1 cellular context compared by ENCODE assay signal in the genomic region with DNA sequence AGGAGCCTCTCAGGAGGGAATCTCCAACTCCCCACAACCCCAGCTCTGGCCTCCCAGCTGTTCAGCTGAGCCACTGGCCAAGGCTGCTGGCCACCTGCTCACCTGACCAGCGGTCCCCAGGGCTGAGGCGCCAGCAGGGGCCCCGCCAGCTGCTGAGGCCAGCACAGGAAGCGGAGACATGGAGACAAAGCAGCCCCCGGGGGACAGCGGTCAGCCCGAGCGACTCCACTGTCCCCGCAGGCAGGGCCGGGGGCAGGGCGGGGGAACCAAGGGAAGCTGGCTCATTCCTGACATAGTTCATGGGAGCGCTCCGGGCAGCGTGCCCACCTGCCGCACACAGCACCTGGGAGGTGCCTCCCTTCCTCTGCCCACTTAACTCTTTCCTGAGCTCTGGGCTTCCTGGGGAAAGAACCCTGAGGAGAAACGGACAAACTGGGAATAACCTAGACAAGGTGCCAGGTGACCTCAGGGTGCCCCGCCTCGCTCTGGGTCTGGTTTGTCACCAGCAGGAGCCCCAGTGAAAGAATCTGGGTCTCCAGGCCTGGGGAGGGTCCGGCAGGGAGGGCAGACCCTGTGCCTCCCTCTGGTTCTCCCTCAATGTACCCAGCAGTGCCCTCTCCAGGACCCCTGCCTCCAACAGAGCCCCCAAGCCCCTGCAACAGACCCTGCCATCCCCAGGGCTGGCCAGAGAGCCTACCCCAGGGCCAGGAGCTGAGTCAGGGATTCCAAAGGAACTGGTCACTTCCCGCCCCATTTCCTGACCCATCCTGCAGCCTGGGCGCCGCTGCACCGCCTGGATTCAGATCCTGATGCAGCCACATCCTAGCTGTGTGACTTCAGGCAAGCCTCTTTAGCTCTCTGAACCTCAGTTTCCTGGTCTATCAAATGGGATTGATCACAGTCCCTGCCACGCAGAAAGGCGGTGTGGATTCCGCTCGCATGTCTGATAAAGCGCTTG.
TF ChIP-seq lines count a peak whose summit lies in the region.

No MANE protein-coding gene starts in this region.

TF ChIP-seq in HepG2, 621 proteins besides CTCF, POLR2A, EP300 and RAD21 (continued from another document and continues in another):
- TF ChIP-seq ZNF329 (CRISPR knock-in tag; IDR thresholded peaks at IDR 0.05; ENCODE audit: low read depth) (0 out of 2 replicates have a peak, but pooled peaks have one; percentile 48), NFKB2 (CRISPR knock-in tag; IDR thresholded peaks at IDR 0.05; ENCODE audit: borderline replicate concordance) (no peak; the same call in 1 of the 2 replicates), FOSL1 (CRISPR knock-in tag; IDR thresholded peaks at IDR 0.05; ENCODE audit: borderline replicate concordance) (no peak), ARNT (IDR thresholded peaks at IDR 0.05) (no peak), REL (CRISPR knock-in tag; conservative IDR thresholded peaks at IDR 0.05) (no peak), BHLHE40 (IDR thresholded peaks at IDR 0.05; ENCODE audit: low read length) (peak; percentile 41; the same call in 1 of the 2 replicates), ZNF451 (CRISPR knock-in tag; IDR thresholded peaks at IDR 0.05) (no peak), ZNF550 (CRISPR knock-in tag; IDR thresholded peaks at IDR 0.05; ENCODE audit: borderline replicate concordance) (no peak), STAT5B (CRISPR knock-in tag; IDR thresholded peaks at IDR 0.05) (no peak), NPAS2 (CRISPR knock-in tag; IDR thresholded peaks at IDR 0.05; ENCODE audit: borderline replicate concordance) (no peak), HNF4A (CRISPR knock-in tag; IDR thresholded peaks at IDR 0.05) (peak; percentile 26; the same call in 1 of the 2 replicates), ZNF563 (CRISPR knock-in tag; IDR thresholded peaks at IDR 0.05) (no peak), NAIF1 (CRISPR knock-in tag; IDR thresholded peaks at IDR 0.05; ENCODE audit: borderline replicate concordance) (no peak), PAX8 (CRISPR knock-in tag; IDR thresholded peaks at IDR 0.05; ENCODE audit: borderline replicate concordance) (0 out of 2 replicates have a peak, but pooled peaks have one; percentile 48), ZSCAN9 (CRISPR knock-in tag; IDR thresholded peaks at IDR 0.05; ENCODE audit: borderline replicate concordance) (peak; percentile 38; the same call in 1 of the 2 replicates), ZNF296 (CRISPR knock-in tag; conservative IDR thresholded peaks at IDR 0.05) (peak; percentile 91), RELA (CRISPR knock-in tag; IDR thresholded peaks at IDR 0.05) (no peak), SIN3B (IDR thresholded peaks at IDR 0.05; ENCODE audit: low read length) (no peak), RFXANK (CRISPR knock-in tag; IDR thresholded peaks at IDR 0.05) (no peak), TARDBP (CRISPR knock-in tag; IDR thresholded peaks at IDR 0.05) (0 out of 2 replicates have a peak, but pooled peaks have one; percentile 3), ZFP1 (CRISPR knock-in tag; IDR thresholded peaks at IDR 0.05) (0 out of 2 replicates have a peak, but pooled peaks have one; percentile 22), RBM22 (optimal IDR thresholded peaks at IDR 0.05; ENCODE audit: low read length) (peak; percentile 76), ZNF232 (CRISPR knock-in tag; IDR thresholded peaks at IDR 0.05; ENCODE audit: borderline replicate concordance) (no peak; the same call in 1 of the 2 replicates), ZNF775 (CRISPR knock-in tag; IDR thresholded peaks at IDR 0.05; ENCODE audit: borderline replicate concordance) (no peak), ETV6 (CRISPR knock-in tag; conservative IDR thresholded peaks at IDR 0.05) (no peak), PTBP1 (IDR thresholded peaks at IDR 0.05; ENCODE audit: low read depth, low read length, poor library complexity, severe bottlenecking) (peak; percentile 88), KMT2A (CRISPR knock-in tag; IDR thresholded peaks at IDR 0.05) (0 out of 2 replicates have a peak, but pooled peaks have one; percentile 19), SP2 (CRISPR knock-in tag; IDR thresholded peaks at IDR 0.05) (0 out of 2 replicates have a peak, but pooled peaks have one; percentile 27), NFRKB (IDR thresholded peaks at IDR 0.05) (no peak), RARG (CRISPR knock-in tag; IDR thresholded peaks at IDR 0.05; ENCODE audit: low read depth) (no peak)
- TF ChIP-seq, protein P1, sequence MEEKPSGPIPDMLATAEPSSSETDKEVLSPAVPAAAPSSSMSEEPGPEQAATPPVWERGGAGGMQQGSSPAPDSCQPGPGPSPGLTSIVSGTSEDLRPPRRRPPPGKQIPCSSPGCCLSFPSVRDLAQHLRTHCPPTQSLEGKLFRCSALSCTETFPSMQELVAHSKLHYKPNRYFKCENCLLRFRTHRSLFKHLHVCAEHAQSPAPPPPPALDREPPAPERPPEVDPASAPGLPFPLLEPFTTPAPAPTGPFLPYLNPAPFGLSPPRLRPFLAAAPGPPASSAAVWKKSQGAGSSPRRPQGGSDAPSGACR (CRISPR knock-in tag; IDR thresholded peaks at IDR 0.05), result peak; percentile 38; the same call in 1 of the 2 replicates
- TF ChIP-seq, protein P2, sequence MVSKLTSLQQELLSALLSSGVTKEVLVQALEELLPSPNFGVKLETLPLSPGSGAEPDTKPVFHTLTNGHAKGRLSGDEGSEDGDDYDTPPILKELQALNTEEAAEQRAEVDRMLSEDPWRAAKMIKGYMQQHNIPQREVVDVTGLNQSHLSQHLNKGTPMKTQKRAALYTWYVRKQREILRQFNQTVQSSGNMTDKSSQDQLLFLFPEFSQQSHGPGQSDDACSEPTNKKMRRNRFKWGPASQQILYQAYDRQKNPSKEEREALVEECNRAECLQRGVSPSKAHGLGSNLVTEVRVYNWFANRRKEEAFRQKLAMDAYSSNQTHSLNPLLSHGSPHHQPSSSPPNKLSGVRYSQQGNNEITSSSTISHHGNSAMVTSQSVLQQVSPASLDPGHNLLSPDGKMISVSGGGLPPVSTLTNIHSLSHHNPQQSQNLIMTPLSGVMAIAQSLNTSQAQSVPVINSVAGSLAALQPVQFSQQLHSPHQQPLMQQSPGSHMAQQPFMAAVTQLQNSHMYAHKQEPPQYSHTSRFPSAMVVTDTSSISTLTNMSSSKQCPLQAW (CRISPR knock-in tag; IDR thresholded peaks at IDR 0.05), result peak; percentile 4
- TF ChIP-seq, protein P3, sequence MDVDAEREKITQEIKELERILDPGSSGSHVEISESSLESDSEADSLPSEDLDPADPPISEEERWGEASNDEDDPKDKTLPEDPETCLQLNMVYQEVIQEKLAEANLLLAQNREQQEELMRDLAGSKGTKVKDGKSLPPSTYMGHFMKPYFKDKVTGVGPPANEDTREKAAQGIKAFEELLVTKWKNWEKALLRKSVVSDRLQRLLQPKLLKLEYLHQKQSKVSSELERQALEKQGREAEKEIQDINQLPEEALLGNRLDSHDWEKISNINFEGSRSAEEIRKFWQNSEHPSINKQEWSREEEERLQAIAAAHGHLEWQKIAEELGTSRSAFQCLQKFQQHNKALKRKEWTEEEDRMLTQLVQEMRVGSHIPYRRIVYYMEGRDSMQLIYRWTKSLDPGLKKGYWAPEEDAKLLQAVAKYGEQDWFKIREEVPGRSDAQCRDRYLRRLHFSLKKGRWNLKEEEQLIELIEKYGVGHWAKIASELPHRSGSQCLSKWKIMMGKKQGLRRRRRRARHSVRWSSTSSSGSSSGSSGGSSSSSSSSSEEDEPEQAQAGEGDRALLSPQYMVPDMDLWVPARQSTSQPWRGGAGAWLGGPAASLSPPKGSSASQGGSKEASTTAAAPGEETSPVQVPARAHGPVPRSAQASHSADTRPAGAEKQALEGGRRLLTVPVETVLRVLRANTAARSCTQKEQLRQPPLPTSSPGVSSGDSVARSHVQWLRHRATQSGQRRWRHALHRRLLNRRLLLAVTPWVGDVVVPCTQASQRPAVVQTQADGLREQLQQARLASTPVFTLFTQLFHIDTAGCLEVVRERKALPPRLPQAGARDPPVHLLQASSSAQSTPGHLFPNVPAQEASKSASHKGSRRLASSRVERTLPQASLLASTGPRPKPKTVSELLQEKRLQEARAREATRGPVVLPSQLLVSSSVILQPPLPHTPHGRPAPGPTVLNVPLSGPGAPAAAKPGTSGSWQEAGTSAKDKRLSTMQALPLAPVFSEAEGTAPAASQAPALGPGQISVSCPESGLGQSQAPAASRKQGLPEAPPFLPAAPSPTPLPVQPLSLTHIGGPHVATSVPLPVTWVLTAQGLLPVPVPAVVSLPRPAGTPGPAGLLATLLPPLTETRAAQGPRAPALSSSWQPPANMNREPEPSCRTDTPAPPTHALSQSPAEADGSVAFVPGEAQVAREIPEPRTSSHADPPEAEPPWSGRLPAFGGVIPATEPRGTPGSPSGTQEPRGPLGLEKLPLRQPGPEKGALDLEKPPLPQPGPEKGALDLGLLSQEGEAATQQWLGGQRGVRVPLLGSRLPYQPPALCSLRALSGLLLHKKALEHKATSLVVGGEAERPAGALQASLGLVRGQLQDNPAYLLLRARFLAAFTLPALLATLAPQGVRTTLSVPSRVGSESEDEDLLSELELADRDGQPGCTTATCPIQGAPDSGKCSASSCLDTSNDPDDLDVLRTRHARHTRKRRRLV (CRISPR knock-in tag; IDR thresholded peaks at IDR 0.05), result no peak
- TF ChIP-seq, protein P4, sequence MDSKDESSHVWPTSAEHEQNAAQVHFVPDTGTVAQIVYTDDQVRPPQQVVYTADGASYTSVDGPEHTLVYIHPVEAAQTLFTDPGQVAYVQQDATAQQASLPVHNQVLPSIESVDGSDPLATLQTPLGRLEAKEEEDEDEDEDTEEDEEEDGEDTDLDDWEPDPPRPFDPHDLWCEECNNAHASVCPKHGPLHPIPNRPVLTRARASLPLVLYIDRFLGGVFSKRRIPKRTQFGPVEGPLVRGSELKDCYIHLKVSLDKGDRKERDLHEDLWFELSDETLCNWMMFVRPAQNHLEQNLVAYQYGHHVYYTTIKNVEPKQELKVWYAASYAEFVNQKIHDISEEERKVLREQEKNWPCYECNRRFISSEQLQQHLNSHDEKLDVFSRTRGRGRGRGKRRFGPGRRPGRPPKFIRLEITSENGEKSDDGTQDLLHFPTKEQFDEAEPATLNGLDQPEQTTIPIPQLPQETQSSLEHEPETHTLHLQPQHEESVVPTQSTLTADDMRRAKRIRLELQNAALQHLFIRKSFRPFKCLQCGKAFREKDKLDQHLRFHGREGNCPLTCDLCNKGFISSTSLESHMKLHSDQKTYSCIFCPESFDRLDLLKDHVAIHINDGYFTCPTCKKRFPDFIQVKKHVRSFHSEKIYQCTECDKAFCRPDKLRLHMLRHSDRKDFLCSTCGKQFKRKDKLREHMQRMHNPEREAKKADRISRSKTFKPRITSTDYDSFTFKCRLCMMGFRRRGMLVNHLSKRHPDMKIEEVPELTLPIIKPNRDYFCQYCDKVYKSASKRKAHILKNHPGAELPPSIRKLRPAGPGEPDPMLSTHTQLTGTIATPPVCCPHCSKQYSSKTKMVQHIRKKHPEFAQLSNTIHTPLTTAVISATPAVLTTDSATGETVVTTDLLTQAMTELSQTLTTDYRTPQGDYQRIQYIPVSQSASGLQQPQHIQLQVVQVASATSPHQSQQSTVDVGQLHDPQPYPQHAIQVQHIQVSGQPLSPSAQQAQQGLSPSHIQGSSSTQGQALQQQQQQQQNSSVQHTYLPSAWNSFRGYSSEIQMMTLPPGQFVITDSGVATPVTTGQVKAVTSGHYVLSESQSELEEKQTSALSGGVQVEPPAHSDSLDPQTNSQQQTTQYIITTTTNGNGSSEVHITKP (CRISPR knock-in tag; IDR thresholded peaks at IDR 0.05; ENCODE audit: low read depth), result peak; percentile 40; the same call in 1 of the 2 replicates
- TF ChIP-seq, protein P5, sequence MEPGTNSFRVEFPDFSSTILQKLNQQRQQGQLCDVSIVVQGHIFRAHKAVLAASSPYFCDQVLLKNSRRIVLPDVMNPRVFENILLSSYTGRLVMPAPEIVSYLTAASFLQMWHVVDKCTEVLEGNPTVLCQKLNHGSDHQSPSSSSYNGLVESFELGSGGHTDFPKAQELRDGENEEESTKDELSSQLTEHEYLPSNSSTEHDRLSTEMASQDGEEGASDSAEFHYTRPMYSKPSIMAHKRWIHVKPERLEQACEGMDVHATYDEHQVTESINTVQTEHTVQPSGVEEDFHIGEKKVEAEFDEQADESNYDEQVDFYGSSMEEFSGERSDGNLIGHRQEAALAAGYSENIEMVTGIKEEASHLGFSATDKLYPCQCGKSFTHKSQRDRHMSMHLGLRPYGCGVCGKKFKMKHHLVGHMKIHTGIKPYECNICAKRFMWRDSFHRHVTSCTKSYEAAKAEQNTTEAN (CRISPR knock-in tag; conservative IDR thresholded peaks at IDR 0.05), result no peak; the same call in 1 of the 2 replicates
- TF ChIP-seq, protein P6, sequence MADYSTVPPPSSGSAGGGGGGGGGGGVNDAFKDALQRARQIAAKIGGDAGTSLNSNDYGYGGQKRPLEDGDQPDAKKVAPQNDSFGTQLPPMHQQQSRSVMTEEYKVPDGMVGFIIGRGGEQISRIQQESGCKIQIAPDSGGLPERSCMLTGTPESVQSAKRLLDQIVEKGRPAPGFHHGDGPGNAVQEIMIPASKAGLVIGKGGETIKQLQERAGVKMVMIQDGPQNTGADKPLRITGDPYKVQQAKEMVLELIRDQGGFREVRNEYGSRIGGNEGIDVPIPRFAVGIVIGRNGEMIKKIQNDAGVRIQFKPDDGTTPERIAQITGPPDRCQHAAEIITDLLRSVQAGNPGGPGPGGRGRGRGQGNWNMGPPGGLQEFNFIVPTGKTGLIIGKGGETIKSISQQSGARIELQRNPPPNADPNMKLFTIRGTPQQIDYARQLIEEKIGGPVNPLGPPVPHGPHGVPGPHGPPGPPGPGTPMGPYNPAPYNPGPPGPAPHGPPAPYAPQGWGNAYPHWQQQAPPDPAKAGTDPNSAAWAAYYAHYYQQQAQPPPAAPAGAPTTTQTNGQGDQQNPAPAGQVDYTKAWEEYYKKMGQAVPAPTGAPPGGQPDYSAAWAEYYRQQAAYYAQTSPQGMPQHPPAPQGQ (CRISPR knock-in tag; IDR thresholded peaks at IDR 0.05; ENCODE audit: borderline replicate concordance), result no peak
- TF ChIP-seq, protein P7, sequence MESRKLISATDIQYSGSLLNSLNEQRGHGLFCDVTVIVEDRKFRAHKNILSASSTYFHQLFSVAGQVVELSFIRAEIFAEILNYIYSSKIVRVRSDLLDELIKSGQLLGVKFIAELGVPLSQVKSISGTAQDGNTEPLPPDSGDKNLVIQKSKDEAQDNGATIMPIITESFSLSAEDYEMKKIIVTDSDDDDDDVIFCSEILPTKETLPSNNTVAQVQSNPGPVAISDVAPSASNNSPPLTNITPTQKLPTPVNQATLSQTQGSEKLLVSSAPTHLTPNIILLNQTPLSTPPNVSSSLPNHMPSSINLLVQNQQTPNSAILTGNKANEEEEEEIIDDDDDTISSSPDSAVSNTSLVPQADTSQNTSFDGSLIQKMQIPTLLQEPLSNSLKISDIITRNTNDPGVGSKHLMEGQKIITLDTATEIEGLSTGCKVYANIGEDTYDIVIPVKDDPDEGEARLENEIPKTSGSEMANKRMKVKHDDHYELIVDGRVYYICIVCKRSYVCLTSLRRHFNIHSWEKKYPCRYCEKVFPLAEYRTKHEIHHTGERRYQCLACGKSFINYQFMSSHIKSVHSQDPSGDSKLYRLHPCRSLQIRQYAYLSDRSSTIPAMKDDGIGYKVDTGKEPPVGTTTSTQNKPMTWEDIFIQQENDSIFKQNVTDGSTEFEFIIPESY (CRISPR knock-in tag; IDR thresholded peaks at IDR 0.05), result peak; percentile 89
- TF ChIP-seq, protein P8, sequence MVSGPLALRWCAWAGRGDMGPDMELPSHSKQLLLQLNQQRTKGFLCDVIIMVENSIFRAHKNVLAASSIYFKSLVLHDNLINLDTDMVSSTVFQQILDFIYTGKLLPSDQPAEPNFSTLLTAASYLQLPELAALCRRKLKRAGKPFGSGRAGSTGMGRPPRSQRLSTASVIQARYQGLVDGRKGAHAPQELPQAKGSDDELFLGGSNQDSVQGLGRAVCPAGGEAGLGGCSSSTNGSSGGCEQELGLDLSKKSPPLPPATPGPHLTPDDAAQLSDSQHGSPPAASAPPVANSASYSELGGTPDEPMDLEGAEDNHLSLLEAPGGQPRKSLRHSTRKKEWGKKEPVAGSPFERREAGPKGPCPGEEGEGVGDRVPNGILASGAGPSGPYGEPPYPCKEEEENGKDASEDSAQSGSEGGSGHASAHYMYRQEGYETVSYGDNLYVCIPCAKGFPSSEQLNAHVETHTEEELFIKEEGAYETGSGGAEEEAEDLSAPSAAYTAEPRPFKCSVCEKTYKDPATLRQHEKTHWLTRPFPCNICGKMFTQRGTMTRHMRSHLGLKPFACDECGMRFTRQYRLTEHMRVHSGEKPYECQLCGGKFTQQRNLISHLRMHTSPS (CRISPR knock-in tag; IDR thresholded peaks at IDR 0.05; ENCODE audit: low read depth), result peak; percentile 96
